16 cellular contexts compared by ENCODE assay signal in the genomic region with DNA sequence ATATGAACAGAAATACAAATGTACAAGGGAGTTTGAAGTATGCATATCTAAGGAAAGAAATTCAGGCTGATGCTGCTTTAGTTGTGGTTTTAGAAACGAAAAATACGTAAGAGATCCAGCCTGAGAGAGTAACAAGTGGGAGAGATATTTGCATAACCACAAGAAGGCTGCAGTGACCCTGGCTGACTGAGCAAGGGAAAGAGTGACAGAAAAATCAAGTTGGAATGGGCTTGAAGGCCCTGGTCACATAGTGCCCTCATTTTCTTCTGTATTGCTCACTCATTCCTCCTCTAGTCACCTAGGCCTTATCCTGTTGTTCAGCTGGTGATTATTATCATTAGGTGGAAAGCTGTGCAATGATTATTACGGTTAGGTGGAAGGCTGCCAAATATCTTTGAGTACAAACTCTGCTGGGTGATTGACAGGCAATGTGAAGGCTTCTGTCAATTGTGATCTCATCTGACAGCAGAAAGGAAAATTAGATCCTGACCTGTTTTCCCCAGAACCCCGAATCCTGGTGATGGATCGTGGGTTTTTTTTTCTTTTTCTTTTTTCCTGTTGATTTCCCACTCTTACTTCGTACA.
A peak's percentile ranks its signal among the peaks of the same experiment; 100 is the strongest.
DNase-seq lines count a peak whose midpoint lies in the region; ATAC-seq and TF ChIP-seq lines count a peak whose summit lies in the region.
"Had no signal": no experiment of that assay in that cellular context is flagged by ENCODE, and none has a peak within 500 bp of the region (broad histone marks: within the 10 kb centered on the region; RNA-seq: fewer than 3 reads in every experiment).

No MANE protein-coding gene starts in this region.

- TF ChIP-seq CTCF in SU-DHL-6 (IDR thresholded peaks at IDR 0.05; ENCODE audit: insufficient read depth, low read length, poor library complexity, severe bottlenecking) (no peak), OCI-LY7 (conservative IDR thresholded peaks at IDR 0.05; ENCODE audit: low read length) (no peak)

- intact Hi-C loops in OCI-LY7 (cut with micrococcal nuclease; ENCODE audit: unreplicated experiment): no loop called here

- H3K27ac Mint-ChIP-seq in immature natural killer cell: no peak overlapping the region
- H3K27ac Mint-ChIP-seq: T-helper 1 cell treated with Interleukin-12 subunit alpha and Interleukin-12 subunit beta and Interleukin-4 antibody, amounts not matched to agents 30 μg/mL and 1 μg/mL, for 36 hours had no signal

- H3K4me1 ChIP-seq in BLaER1: peaks cover 15% of the 10 kb centered on the region
- H3K4me1 ChIP-seq in OCI-LY7 (ENCODE audit: insufficient read depth, low read length, poor library complexity, severe bottlenecking): no peaks in the 10 kb centered on the region
- H3K4me1 ChIP-seq: psoas muscle, transverse colon had no signal

- DNase-seq in OCI-LY7 (ENCODE audit: low spot score) (no peak), cortex of kidney (lab: John Stamatoyannopoulos, UW) (no peak), COLO668 (lab: John Stamatoyannopoulos, UW; ENCODE audit: unreplicated experiment) (no peak), immature natural killer cell (no peak)
- DNase-seq: ACHN; glutamatergic neuron; MG63; NK-92 treated with Interleukin-12 subunit alpha and Interleukin-12 subunit beta, amount 100 ng/mL, for 24 hours; psoas muscle; transverse colon had no signal

- CTCF ChIA-PET in OCI-LY7 (lab: Charles Lee; ENCODE audit: unreplicated experiment): no interaction called here

- H2AFZ ChIP-seq in SU-DHL-6 (ENCODE audit: low read depth, low read length, severe bottlenecking) (peak overlapping the region; percentile 24), OCI-LY7 (ENCODE audit: low read length) (no peak overlapping the region)

- peaks cover 4 to 7% (median 4%) of the 10 kb centered on the region in 3 donors for H3K36me3 Mint-ChIP-seq in immature natural killer cell

- H3F3A ChIP-seq in SU-DHL-6 (ENCODE audit: insufficient read depth): no peaks in the 10 kb centered on the region

- H3K4me1 Mint-ChIP-seq in immature natural killer cell: no peaks in the 10 kb centered on the region

- H4K20me1 ChIP-seq in BLaER1 (no peaks in the 10 kb centered on the region), SU-DHL-6 (ENCODE audit: low read depth, low read length) (no peaks in the 10 kb centered on the region), OCI-LY7 (ENCODE audit: insufficient read depth, low read length) (no peaks in the 10 kb centered on the region)

- POLR2A ChIA-PET in OCI-LY7 (lab: Charles Lee): no interaction called here

- H3K79me2 ChIP-seq in SU-DHL-6 (ENCODE audit: insufficient read depth, low read length) (no peaks in the 10 kb centered on the region), OCI-LY7 (ENCODE audit: insufficient read depth, low read depth, low read length) (no peaks in the 10 kb centered on the region)

- no peak overlapping the region for H3K4me3 Mint-ChIP-seq in immature natural killer cell
- H3K4me3 Mint-ChIP-seq: T-helper 1 cell treated with Interleukin-12 subunit alpha and Interleukin-12 subunit beta and Interleukin-4 antibody, amounts not matched to agents 30 μg/mL and 1 μg/mL, for 36 hours had no signal

- H3K27ac ChIP-seq in BLaER1 (no peak overlapping the region), SU-DHL-6 (ENCODE audit: low read depth, low read length) (peak overlapping the region; percentile 35; the same call in 1 of the 2 replicates), OCI-LY7 (ENCODE audit: low read depth, low read length, poor library complexity, severe bottlenecking) (no peak overlapping the region)
- H3K27ac ChIP-seq: psoas muscle, transverse colon had no signal

- peak; percentile 90 for ATAC-seq in GM19452 (IDR thresholded peaks at IDR 0.05; ENCODE audit: unreplicated experiment)
- peak; percentile 70 for ATAC-seq in HG03045 (IDR thresholded peaks at IDR 0.05; ENCODE audit: unreplicated experiment)
- ATAC-seq: psoas muscle had no signal

- H3K27me3 Mint-ChIP-seq in immature natural killer cell (ENCODE audit: low read depth in 3 of 3): no peaks in the 10 kb centered on the region

- H3K9me3 ChIP-seq in BLaER1 (no peaks in the 10 kb centered on the region), SU-DHL-6 (ENCODE audit: insufficient read depth, low read length) (no peaks in the 10 kb centered on the region), OCI-LY7 (ENCODE audit: low read length) (0 out of 2 replicates have a peak, but pooled peaks cover 4% of the 10 kb centered on the region)
- H3K9me3 ChIP-seq: MG63, psoas muscle, transverse colon had no signal

- no peaks in the 10 kb centered on the region for H3K27me3 ChIP-seq in BLaER1
- H3K27me3 ChIP-seq in SU-DHL-6 (ENCODE audit: low read length): no peaks in the 10 kb centered on the region
- H3K27me3 ChIP-seq: MG63, transverse colon had no signal

- peaks cover 2 to 68% (median 26%) of the 10 kb centered on the region in 6 donors for H3K9me3 Mint-ChIP-seq in immature natural killer cell

- H3K36me3 ChIP-seq in BLaER1: no peaks in the 10 kb centered on the region
- H3K36me3 ChIP-seq in SU-DHL-6 (ENCODE audit: low read length): no peaks in the 10 kb centered on the region
- no peaks in the 10 kb centered on the region for H3K36me3 ChIP-seq in OCI-LY7 (ENCODE audit: insufficient read depth, low read length)
- H3K36me3 ChIP-seq: MG63, transverse colon had no signal

- H3K9ac ChIP-seq in BLaER1: no peak overlapping the region
- H3K9ac ChIP-seq in SU-DHL-6 (ENCODE audit: low read length): peak overlapping the region; percentile 13; the same call in 1 of the 2 replicates

- H3K4me2 ChIP-seq in BLaER1 (peak overlapping the region; percentile 61), SU-DHL-6 (ENCODE audit: low read depth, low read length, poor library complexity, severe bottlenecking) (peak overlapping the region; percentile 43), OCI-LY7 (ENCODE audit: low read length) (no peak overlapping the region)

- H3K9me2 ChIP-seq in SU-DHL-6 (replicated peaks; ENCODE audit: insufficient read depth, low read length) (no peaks in the 10 kb centered on the region), OCI-LY7 (ENCODE audit: insufficient read depth, low read length) (no peaks in the 10 kb centered on the region)

- no TSS peak for BruUV-seq in OCI-LY7 (replicated peaks; lab: Mats Ljungman, UMichigan)

- H3K4me3 ChIP-seq in BLaER1: no peak overlapping the region
- H3K4me3 ChIP-seq in SU-DHL-6 (ENCODE audit: insufficient read depth, low read length, poor library complexity, severe bottlenecking): no peak overlapping the region
- H3K4me3 ChIP-seq in OCI-LY7 (ENCODE audit: low read depth, low read length, poor library complexity, severe bottlenecking): no peak overlapping the region
- H3K4me3 ChIP-seq: lung, MG63, psoas muscle, transverse colon had no signal
